ENCODE assay signal across 15 cellular contexts in the genomic region with DNA sequence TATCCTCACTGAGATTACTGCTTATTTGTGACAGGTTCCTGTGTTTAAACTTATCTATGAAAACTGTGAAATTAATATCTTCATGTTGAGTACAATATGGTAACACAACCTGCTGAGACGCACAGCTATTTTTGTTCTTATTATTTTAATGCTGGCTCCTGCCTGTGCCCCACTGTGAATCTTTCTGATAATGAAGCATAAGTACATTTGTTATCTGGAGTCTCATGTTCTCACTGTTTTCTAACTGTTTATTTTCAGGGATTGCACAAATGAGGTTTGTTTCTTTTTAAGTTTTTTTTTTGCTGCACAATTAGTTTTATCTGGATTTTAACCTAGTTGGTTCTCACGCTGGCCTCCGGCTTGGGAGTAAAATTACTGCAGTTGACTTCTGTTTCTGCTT. TPM values are rescaled to one million over a fixed set of nuclear protein-coding genes. Genes with fewer than 3 reads are reported as not detected.
DNase-seq lines count a peak whose midpoint lies in the region; ATAC-seq, FAIRE-seq and TF ChIP-seq lines count a peak whose summit lies in the region.
"Had no signal": no experiment of that assay in that cellular context is flagged by ENCODE, and none has a peak within 500 bp of the region (broad histone marks: within the 10 kb centered on the region; RNA-seq: fewer than 3 reads in every experiment).

No MANE protein-coding gene starts in this region.

- POLR2A ChIA-PET in naive thymus-derived CD8-positive, alpha-beta T cell (lab: Charles Lee) = interaction anchor here (0.6 kb wide), 1 partner anchor 416 kb away, joined by 4 read pairs; no protein-coding TSS in a partner anchor

- no peak for FAIRE-seq in GM12891 (lab: Jason Lieb, UNC)
- FAIRE-seq: HTR-8/SVneo had no signal

- no peak for TF ChIP-seq CTCF in osteocyte (IDR thresholded peaks at IDR 0.05)

- H3K27me3 Mint-ChIP-seq in activated naive CD4-positive, alpha-beta T cell treated with anti-CD3 and anti-CD28 coated beads, Interleukin-2, amount 50 U/mL, for 24 hours = no peaks in the 10 kb centered on the region
- peaks cover 0 to 14% (median 0%) of the 10 kb centered on the region in 5 donors for H3K27me3 Mint-ChIP-seq in naive thymus-derived CD8-positive, alpha-beta T cell
- peaks cover 69% of the 10 kb centered on the region for H3K27me3 Mint-ChIP-seq in osteocyte (ENCODE audit: unreplicated experiment)

- no peak for ATAC-seq in naive thymus-derived CD8-positive, alpha-beta T cell
- ATAC-seq: Panc1 had no signal

- no peaks in the 10 kb centered on the region for H3K9me3 Mint-ChIP-seq in activated naive CD4-positive, alpha-beta T cell treated with anti-CD3 and anti-CD28 coated beads, Interleukin-2, amount 50 U/mL, for 24 hours
- peaks cover 0 to 6% (median 0%) of the 10 kb centered on the region in 9 donors for H3K9me3 Mint-ChIP-seq in naive thymus-derived CD8-positive, alpha-beta T cell
- H3K9me3 Mint-ChIP-seq in osteocyte (ENCODE audit: unreplicated experiment) = no peaks in the 10 kb centered on the region

- H3K36me3 Mint-ChIP-seq in activated naive CD4-positive, alpha-beta T cell treated with anti-CD3 and anti-CD28 coated beads, Interleukin-2, amount 50 U/mL, for 24 hours = no peaks in the 10 kb centered on the region
- no peaks in the 10 kb centered on the region for H3K36me3 Mint-ChIP-seq in naive thymus-derived CD8-positive, alpha-beta T cell
- H3K36me3 Mint-ChIP-seq in osteocyte (ENCODE audit: unreplicated experiment) = no peaks in the 10 kb centered on the region

- H3K27ac Mint-ChIP-seq in activated naive CD4-positive, alpha-beta T cell treated with anti-CD3 and anti-CD28 coated beads, Interleukin-2, amount 50 U/mL, for 24 hours = peak overlapping the region; percentile 27
- peak overlapping the region in 7 of 10 donors; percentile 19 to 70 (median 37) for H3K27ac Mint-ChIP-seq in naive thymus-derived CD8-positive, alpha-beta T cell
- no peak overlapping the region for H3K27ac Mint-ChIP-seq in osteocyte (ENCODE audit: unreplicated experiment)
- H3K27ac Mint-ChIP-seq: IgD-negative memory B cell had no signal

- DNase-seq in DMS53 (lab: John Stamatoyannopoulos, UW) (peak; percentile 31), DMS53 treated with DMSO at 0.1 percent for 48 hours (lab: John Stamatoyannopoulos, UW; ENCODE audit: unreplicated experiment) (no peak), NCI-H526 treated with DMSO at 0.1 percent for 48 hours (lab: John Stamatoyannopoulos, UW) (peak; percentile 36), GM12891 (ENCODE audit: insufficient read length, low spot score) (no peak), osteocyte (ENCODE audit: extremely low spot score, unreplicated experiment) (no peak)
- DNase-seq in activated naive CD4-positive, alpha-beta T cell treated with Interleukin-2 at 50 U/mL for 16 hours = no peak
- no peak for DNase-seq in naive thymus-derived CD8-positive, alpha-beta T cell
- DNase-seq: 8988T, BE2C, H7, NCI-H446 treated with DMSO at 0.1 percent for 48 hours had no signal

- H3K4me1 Mint-ChIP-seq in activated naive CD4-positive, alpha-beta T cell treated with anti-CD3 and anti-CD28 coated beads, Interleukin-2, amount 50 U/mL, for 24 hours = peaks cover 41% of the 10 kb centered on the region
- peaks cover 24 to 36% (median 32%) of the 10 kb centered on the region in 4 donors for H3K4me1 Mint-ChIP-seq in naive thymus-derived CD8-positive, alpha-beta T cell
- H3K4me1 Mint-ChIP-seq in osteocyte (ENCODE audit: unreplicated experiment) = no peaks in the 10 kb centered on the region

- no peak for TF ChIP-seq POLR2A in GM12891 (IDR thresholded peaks at IDR 0.05; ENCODE audit: low read depth, low read length)

- peak overlapping the region; percentile 36 for H3K4me3 Mint-ChIP-seq in activated naive CD4-positive, alpha-beta T cell treated with anti-CD3 and anti-CD28 coated beads, Interleukin-2, amount 50 U/mL, for 24 hours
- peak overlapping the region in 6 of 10 donors; percentile 18 to 62 (median 41) for H3K4me3 Mint-ChIP-seq in naive thymus-derived CD8-positive, alpha-beta T cell
- no peak overlapping the region for H3K4me3 Mint-ChIP-seq in osteocyte (ENCODE audit: unreplicated experiment)
- H3K4me3 Mint-ChIP-seq: IgD-negative memory B cell had no signal

TF ChIP-seq in GM12891, 5 proteins besides CTCF, POLR2A, EP300 and RAD21:
- TF ChIP-seq POU2F2 (IDR thresholded peaks at IDR 0.05; ENCODE audit: low read depth, low read length) = no peak
- TF ChIP-seq PAX5 (IDR thresholded peaks at IDR 0.05; ENCODE audit: insufficient read depth, low read length, severe bottlenecking) = no peak
- no peak for TF ChIP-seq POLR2AphosphoS5 (IDR thresholded peaks at IDR 0.05; ENCODE audit: low read depth, low read length)
- no peak for TF ChIP-seq SPI1 (IDR thresholded peaks at IDR 0.05; ENCODE audit: low read depth, low read length)
- TF ChIP-seq TAF1 (IDR thresholded peaks at IDR 0.05; ENCODE audit: low read depth, low read length) = no peak
TF ChIP-seq in GM12891: peak in this region for 0.

RNA-seq across cellular contexts. Expression of a gene that starts 39.9 kb away (rescaled TPM):
- total RNA-seq in naive thymus-derived CD8-positive, alpha-beta T cell = 10 to 100 TPM; 59.7 to 66.4 TPM
- 10 to 100 TPM; 53.9 to 72.9 (median 63.3) TPM for polyA plus RNA-seq in naive thymus-derived CD8-positive, alpha-beta T cell
- 38.2 TPM for polyA plus RNA-seq in GM12891 (2012; ENCODE audit: low read depth, missing spikeins)
- total RNA-seq in osteocyte = 15.9 and 17.9 TPM in 2 replicates

Comparison
In these comparisons a context has a peak if more than half of its experiments do, and no peak if none do; other contexts are left out.
1. DNase-seq: peak in DMS53 (single experiment) and NCI-H526 treated with DMSO at 0.1 percent for 48 hours (single experiment); none in DMS53 treated with DMSO at 0.1 percent for 48 hours (single experiment), activated naive CD4-positive, alpha-beta T cell treated with Interleukin-2 at 50 U/mL for 16 hours (single experiment), naive thymus-derived CD8-positive, alpha-beta T cell (0 of 10), GM12891 (single experiment) and osteocyte (single experiment).